19 cellular contexts compared by ENCODE assay signal in genomic region chr13:85194482-85194881, GRCh38.
"Had no signal": no experiment of that assay in that cellular context is flagged by ENCODE, and none has a peak within 500 bp of the region (broad histone marks: within the 10 kb centered on the region; RNA-seq: fewer than 3 reads in every experiment).

No MANE protein-coding gene starts in this region.

- H3K27ac Mint-ChIP-seq: activated B cell treated with CpG ODN at 0.5 μM for 24 hours; activated CD4-positive, alpha-beta memory T cell treated with anti-CD3 and anti-CD28 coated beads for 36 hours; activated naive CD4-positive, alpha-beta T cell treated with anti-CD3 and anti-CD28 coated beads, Interleukin-2, amount 50 U/mL, for 72 hours; activated T-helper 1 cell treated with anti-CD3 and anti-CD28 coated beads, Interleukin-12 subunit alpha, Interleukin-12 subunit beta, Interleukin-2, Interleukin-4 antibody, amounts not matched to agents 30 ng/mL and 10 ng/mL and 1 ng/mL, durations not matched to agents 14 hours and 24 hours and 36 hours; mesothelial cell of epicardium; nephron progenitor cell; stimulated activated memory B cell treated with anti-CD40 and anti-IgM and Interleukin-4, amounts not matched to agents 10 μg/mL and 1 μg/mL and 100 μg/mL, for 72 hours had no signal

- H3K36me3 Mint-ChIP-seq: activated CD4-positive, alpha-beta memory T cell treated with anti-CD3 and anti-CD28 coated beads for 36 hours; activated naive CD4-positive, alpha-beta T cell treated with anti-CD3 and anti-CD28 coated beads, Interleukin-2, amount 50 U/mL, for 72 hours; mesothelial cell of epicardium; stimulated activated memory B cell treated with anti-CD40 and anti-IgM and Interleukin-4, amounts not matched to agents 10 μg/mL and 1 μg/mL and 100 μg/mL, for 72 hours had no signal

- H3K4me3 Mint-ChIP-seq: activated B cell treated with CpG ODN at 0.5 μM for 24 hours; activated CD4-positive, alpha-beta memory T cell treated with anti-CD3 and anti-CD28 coated beads for 36 hours; activated T-helper 1 cell treated with anti-CD3 and anti-CD28 coated beads, Interleukin-12 subunit alpha, Interleukin-12 subunit beta, Interleukin-2, Interleukin-4 antibody, amounts not matched to agents 30 ng/mL and 10 ng/mL and 1 ng/mL, durations not matched to agents 14 hours and 24 hours and 36 hours; mesothelial cell of epicardium; nephron progenitor cell; stimulated activated memory B cell treated with anti-CD40 and anti-IgM and Interleukin-4, amounts not matched to agents 10 μg/mL and 1 μg/mL and 100 μg/mL, for 72 hours had no signal

- H3K4me1 Mint-ChIP-seq: activated B cell treated with CpG ODN at 0.5 μM for 24 hours; mesothelial cell of epicardium; nephron progenitor cell; stimulated activated memory B cell treated with anti-CD40 and anti-IgM and Interleukin-4, amounts not matched to agents 10 μg/mL and 1 μg/mL and 100 μg/mL, for 72 hours had no signal

- DNase-seq: activated B cell treated with CpG ODN at 0.5 μM for 24 hours; activated CD4-positive, alpha-beta memory T cell treated with anti-CD3 and anti-CD28 coated beads for 36 hours; activated CD4-positive, alpha-beta T cell treated with anti-CD3 and anti-CD28 coated beads for 4 hours; activated gamma-delta T cell treated with Interleukin-2 at 50 U/mL for 16 hours; activated T-cell treated with anti-CD3 and anti-CD28 coated beads for 4 hours; adrenal gland; effector CD4-positive, alpha-beta T cell; hypothalamus; islet precursor cell; nephron progenitor cell; occipital lobe; posterior cingulate gyrus; sigmoid colon; stimulated activated CD4-positive, alpha-beta T cell treated with anti-CD3 and anti-CD28 coated beads, Interleukin-4, amount 100 ng/mL, for 4 hours; upper lobe of right lung had no signal

- H3K9me3 Mint-ChIP-seq: activated T-helper 1 cell treated with anti-CD3 and anti-CD28 coated beads, Interleukin-12 subunit alpha, Interleukin-12 subunit beta, Interleukin-2, Interleukin-4 antibody, amounts not matched to agents 30 ng/mL and 10 ng/mL and 1 ng/mL, durations not matched to agents 14 hours and 24 hours and 36 hours; nephron progenitor cell had no signal

- H3K27me3 Mint-ChIP-seq: activated B cell treated with CpG ODN at 0.5 μM for 24 hours; activated CD4-positive, alpha-beta memory T cell treated with anti-CD3 and anti-CD28 coated beads for 36 hours; stimulated activated memory B cell treated with anti-CD40 and anti-IgM and Interleukin-4, amounts not matched to agents 10 μg/mL and 1 μg/mL and 100 μg/mL, for 72 hours had no signal

- H3K27ac ChIP-seq: adrenal gland, sigmoid colon, upper lobe of right lung had no signal
